Comparison of ENCODE assay signal across 14 cellular contexts in genomic region chr12:53601296-53601847, GRCh38. TPM values are rescaled to one million over a fixed set of nuclear protein-coding genes. Genes with fewer than 3 reads are reported as not detected.
DNase-seq lines count a peak whose midpoint lies in the region; ATAC-seq and TF ChIP-seq lines count a peak whose summit lies in the region.
"Had no signal": no experiment of that assay in that cellular context is flagged by ENCODE, and none has a peak within 500 bp of the region (broad histone marks: within the 10 kb centered on the region; RNA-seq: fewer than 3 reads in every experiment).

No MANE protein-coding gene starts in this region.

- H3K4ac ChIP-seq in mesenchymal stem cell (ENCODE audit: low read depth in 1 of 2, low read length in 2 of 2) = no peak overlapping the region

- H3K9ac ChIP-seq in mesenchymal stem cell (ENCODE audit: low read length) = peak overlapping the region; percentile 39

- H3K27me3 ChIP-seq in mesenchymal stem cell (ENCODE audit: control insufficient read depth in 1 of 2, insufficient read depth in 1 of 2, low read length in 2 of 2) = no peaks in the 10 kb centered on the region
- no peaks in the 10 kb centered on the region for H3K27me3 ChIP-seq in transverse colon
- H3K27me3 ChIP-seq: esophagus squamous epithelium, stomach had no signal

- no peak overlapping the region for H2BK12ac ChIP-seq in mesenchymal stem cell (ENCODE audit: low read length in 2 of 2)

- H3K4me2 ChIP-seq in mesenchymal stem cell (ENCODE audit: low read length, poor library complexity, severe bottlenecking) = no peak overlapping the region

- ATAC-seq in HG02870 (IDR thresholded peaks at IDR 0.05; ENCODE audit: unreplicated experiment) (no peak), GM21515 (IDR thresholded peaks at IDR 0.05; ENCODE audit: unreplicated experiment) (no peak)
- ATAC-seq: activated CD8-positive, alpha-beta T cell treated with anti-CD3 and anti-CD28 coated beads, Interleukin-2, amount 10 ng/mL, durations not matched to agents 7 days and 5 days had no signal

- H3K14ac ChIP-seq in mesenchymal stem cell (ENCODE audit: low read length in 2 of 2) = no peak overlapping the region

- intact Hi-C loops in transverse colon (cut with DNase I; ENCODE audit: low total_unique reads) = no loop called here

- WGBS in mesenchymal stem cell = 77% methylated on average over 11 of the region's 12 CpGs
- WGBS in transverse colon (ENCODE audit: low coverage in 1 of 2), 2 donors = 42 to 53% methylated on average over 12 of the region's 12 CpGs

- H3K4me1 ChIP-seq in mesenchymal stem cell (ENCODE audit: control insufficient read depth, insufficient read depth, low read depth, low read length) (no peaks in the 10 kb centered on the region), transverse colon (peaks cover 0 to 55% (median 11%) of the 10 kb centered on the region in 4 donors)

- H2BK15ac ChIP-seq in mesenchymal stem cell (ENCODE audit: low read depth, poor library complexity, severe bottlenecking) = no peak overlapping the region

- peaks cover 12% of the 10 kb centered on the region for H3K79me1 ChIP-seq in mesenchymal stem cell (replicated peaks; ENCODE audit: low read length, poor library complexity, severe bottlenecking)

- H3K4me3 ChIP-seq in mesenchymal stem cell (ENCODE audit: insufficient read depth in 1 of 2, low read depth in 1 of 2, low read length in 2 of 2) (peak overlapping the region in 1 of 2 experiments; percentile 27), transverse colon (peak overlapping the region in 1 of 4 donors; percentile 14)
- H3K4me3 ChIP-seq: lung had no signal

- H3K23ac ChIP-seq in mesenchymal stem cell (ENCODE audit: low read length in 2 of 2) = no peak overlapping the region

- peak; percentile 63 for DNase-seq in NCI-H1092 treated with DMSO at 0.1 percent for 48 hours (lab: John Stamatoyannopoulos, UW)
- no peak for DNase-seq in NCI-H1092 (lab: John Stamatoyannopoulos, UW)
- peak; percentile 50 for DNase-seq in cerebellar cortex (ENCODE audit: low spot score)
- no peak for DNase-seq in mesenchymal stem cell
- no peak for DNase-seq in transverse colon
- no peak for DNase-seq in iPS-NIHi11 (ENCODE audit: low spot score)
- DNase-seq: 8988T; activated CD8-positive, alpha-beta T cell treated with anti-CD3 and anti-CD28 coated beads, Interleukin-2, amount 10 ng/mL, durations not matched to agents 7 days and 5 days; esophagus squamous epithelium; NCI-H146; stomach had no signal

- TF ChIP-seq POLR2A in transverse colon (IDR thresholded peaks at IDR 0.05) = no peak

- no peak overlapping the region for H3K27ac ChIP-seq in mesenchymal stem cell (ENCODE audit: low read length, poor library complexity, severe bottlenecking)
- H3K27ac ChIP-seq in transverse colon = peak overlapping the region; percentile 26 to 44 (median 32)

- in situ Hi-C loops in transverse colon (cut with MboI; ENCODE audit: low pct_ligation_motif_present in 1 of 4, low pct_unique_long_range_greater_than_20kb in 1 of 4, low sequenced_read_pairs in 3 of 4) = no loop called here

- H3K18ac ChIP-seq in mesenchymal stem cell (ENCODE audit: low read depth in 1 of 2, low read length in 2 of 2) = no peak overlapping the region

- no peaks in the 10 kb centered on the region for H3K9me3 ChIP-seq in mesenchymal stem cell (ENCODE audit: control insufficient read depth, low read length)
- H3K9me3 ChIP-seq in transverse colon = no peaks in the 10 kb centered on the region
- H3K9me3 ChIP-seq: esophagus squamous epithelium, stomach had no signal

- H2BK5ac ChIP-seq in mesenchymal stem cell (ENCODE audit: low read depth, low read length, poor library complexity, severe bottlenecking) = no peak overlapping the region

- H4K91ac ChIP-seq in mesenchymal stem cell (ENCODE audit: low read length) = no peak overlapping the region

- no peak overlapping the region for H2BK120ac ChIP-seq in mesenchymal stem cell (ENCODE audit: low read depth, low read length)

- H2AFZ ChIP-seq in mesenchymal stem cell (ENCODE audit: low read depth, low read length) = no peak overlapping the region

- H4K8ac ChIP-seq in mesenchymal stem cell (ENCODE audit: low read length) = no peak overlapping the region

- TF ChIP-seq EP300 in transverse colon (IDR thresholded peaks at IDR 0.05; ENCODE audit: low read depth) = no peak

- H2AK5ac ChIP-seq in mesenchymal stem cell (ENCODE audit: low read length, severe bottlenecking) = no peak overlapping the region

- H3K36me3 ChIP-seq in mesenchymal stem cell (ENCODE audit: control insufficient read depth in 1 of 2, insufficient read depth in 2 of 2, low read depth in 1 of 2, low read length in 2 of 2) = peaks cover 0 to 22% of the 10 kb centered on the region in 2 experiments
- no peaks in the 10 kb centered on the region for H3K36me3 ChIP-seq in transverse colon

- no peak for TF ChIP-seq CTCF in transverse colon (IDR thresholded peaks at IDR 0.05)

RNA-seq across cellular contexts. Expression of gene ATF7, which starts 24.8 kb away (rescaled TPM):
- polyA plus RNA-seq in mesenchymal stem cell (2013, experiment 1 of 2) = 24.9 TPM
- polyA plus RNA-seq in mesenchymal stem cell (2013, experiment 2 of 2) = 24.6 TPM
- total RNA-seq in transverse colon = 10 to 100 TPM; 14.2 to 29.7 (median 26.8) TPM

Comparison
In these comparisons a context has a peak if more than half of its experiments do, and no peak if none do; other contexts are left out.
1. DNase-seq: peak in NCI-H1092 treated with DMSO at 0.1 percent for 48 hours (single experiment) and cerebellar cortex (single experiment); none in NCI-H1092 (single experiment), mesenchymal stem cell (single experiment), transverse colon (single experiment) and iPS-NIHi11 (single experiment).